Comparison of ENCODE assay signal across 9 cellular contexts in genomic region chr7:157432541-157432956, GRCh38.
DNase-seq lines count a peak whose midpoint lies in the region; ATAC-seq and TF ChIP-seq lines count a peak whose summit lies in the region.
"Had no signal": no experiment of that assay in that cellular context is flagged by ENCODE, and none has a peak within 500 bp of the region (broad histone marks: within the 10 kb centered on the region; RNA-seq: fewer than 3 reads in every experiment).

No MANE protein-coding gene starts in this region.

- DNase-seq in DMS153 (lab: John Stamatoyannopoulos, UW) (peak; percentile 58), RPMI7951 (ENCODE audit: low read depth) (peak; percentile 75), ecto neural progenitor cell (ENCODE audit: low spot score) (peak; percentile 78), natural killer cell (no peak), midbrain (lab: John Stamatoyannopoulos, UW) (no peak), HuH-7 (ENCODE audit: low spot score) (no peak)

- H3K27ac Mint-ChIP-seq in natural killer cell: no peak overlapping the region

- H3K9me3 Mint-ChIP-seq in natural killer cell: no peaks in the 10 kb centered on the region

- H3K4me1 Mint-ChIP-seq in natural killer cell: peaks cover 10 to 17% of the 10 kb centered on the region in 2 donors

- intact Hi-C loops in natural killer cell (cut with micrococcal nuclease): no loop called here

- no peak overlapping the region for H3K9ac ChIP-seq in HUES64 (ENCODE audit: low read depth, low read length)

- 0 out of 2 replicates have a peak overlapping the region, but pooled peaks have one; percentile 17 for H3K4me3 ChIP-seq in HUES64 (ENCODE audit: low read length)

- H3K4me3 Mint-ChIP-seq in natural killer cell: peak overlapping the region; percentile 68

- WGBS in HUES64: 74% methylated on average over 16 of the region's 17 CpGs

- no peak overlapping the region for H3K27ac ChIP-seq in HUES64 (ENCODE audit: low read depth, low read length)
- H3K27ac ChIP-seq: skin epidermis had no signal

- ATAC-seq in natural killer cell (peak in 2 of 3 donors; percentile 15 to 31), GM21619 (IDR thresholded peaks at IDR 0.05; ENCODE audit: unreplicated experiment) (no peak)

- H3K36me3 ChIP-seq in HUES64 (ENCODE audit: insufficient read depth, low read length): no peaks in the 10 kb centered on the region

- no peak for TF ChIP-seq CTCF in natural killer cell (IDR thresholded peaks at IDR 0.05)

- no peaks in the 10 kb centered on the region for H3K4me1 ChIP-seq in HUES64 (ENCODE audit: insufficient read depth, low read length)

- H3K36me3 Mint-ChIP-seq in natural killer cell: no peaks in the 10 kb centered on the region

- H3K9me3 ChIP-seq in HUES64 (ENCODE audit: insufficient read depth, low read depth, low read length): peaks cover 4% of the 10 kb centered on the region; the same call in 1 of the 2 replicates

- H3K27me3 Mint-ChIP-seq in natural killer cell (ENCODE audit: low read depth in 2 of 2): no peaks in the 10 kb centered on the region

- H3K27me3 ChIP-seq in HUES64 (ENCODE audit: insufficient read depth, low read length): no peaks in the 10 kb centered on the region

Comparison
In these comparisons a context has a peak if more than half of its experiments do, and no peak if none do; other contexts are left out.
1. DNase-seq: peak in DMS153 (single experiment), RPMI7951 (single experiment) and ecto neural progenitor cell (single experiment); none in natural killer cell (single experiment), midbrain (single experiment) and HuH-7 (single experiment).